In the genomic region with DNA sequence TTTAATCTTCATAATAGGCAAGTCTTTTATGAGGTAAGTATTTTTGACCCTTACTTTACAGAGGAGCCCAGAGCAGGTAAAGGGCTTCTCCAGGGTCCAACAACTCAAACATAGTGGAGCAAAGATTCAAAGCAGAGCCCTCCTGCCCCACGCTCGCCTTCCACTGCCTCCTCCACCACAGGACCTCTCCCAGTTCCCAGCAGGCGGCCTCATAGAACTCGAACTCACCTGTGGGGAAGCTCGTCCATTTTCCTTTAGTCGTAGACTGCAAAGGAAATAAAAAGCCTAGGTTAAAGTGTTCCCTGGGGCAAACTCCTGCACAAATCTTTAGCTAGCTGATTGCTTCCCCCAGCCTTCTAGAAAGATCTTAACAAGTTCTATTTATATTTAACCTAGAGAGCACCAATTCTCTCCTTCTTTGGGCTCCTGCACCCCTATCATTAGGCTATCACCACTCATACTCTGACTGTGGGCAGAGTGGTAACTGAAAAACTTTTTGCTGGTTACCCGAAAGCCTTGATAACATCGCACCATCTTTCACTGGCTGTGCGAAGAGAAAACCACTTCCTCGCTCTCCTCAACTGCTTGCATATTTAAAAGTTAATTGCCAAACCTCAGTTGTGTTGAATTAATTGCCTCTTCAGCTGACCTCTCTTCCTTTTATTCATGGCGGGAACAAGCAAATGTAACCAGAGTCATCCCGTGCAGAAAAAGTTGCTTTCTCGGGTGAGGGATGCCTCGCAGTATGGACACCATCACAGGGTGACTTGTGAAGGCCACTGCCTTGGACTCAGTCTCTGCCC, we compare ENCODE assay signal across 11 cellular contexts.
DNase-seq lines count a peak whose midpoint lies in the region; ATAC-seq and TF ChIP-seq lines count a peak whose summit lies in the region.
"Had no signal": no experiment of that assay in that cellular context is flagged by ENCODE, and none has a peak within 500 bp of the region (broad histone marks: within the 10 kb centered on the region; RNA-seq: fewer than 3 reads in every experiment).

No MANE protein-coding gene starts in this region.

- ATAC-seq in activated naive CD8-positive, alpha-beta T cell treated with anti-CD3 and anti-CD28 coated beads, Interleukin-2, amount 10 ng/mL, durations not matched to agents 7 days and 5 days (ENCODE audit: low read depth), result peak; percentile 95
- ATAC-seq in GM18858 (IDR thresholded peaks at IDR 0.05; ENCODE audit: unreplicated experiment), result no peak
- no peak for ATAC-seq in HG03095 (IDR thresholded peaks at IDR 0.05; ENCODE audit: unreplicated experiment)

- peak overlapping the region; percentile 75 for H3K4me3 Mint-ChIP-seq in activated naive CD8-positive, alpha-beta T cell treated with anti-CD3 and anti-CD28 coated beads, Interleukin-2, amount 10 ng/mL, durations not matched to agents 7 days and 5 days

- H3K27ac ChIP-seq in dorsolateral prefrontal cortex, result no peak overlapping the region
- no peak overlapping the region for H3K27ac ChIP-seq in tibial nerve
- H3K27ac ChIP-seq: SK-N-MC had no signal

- TF ChIP-seq CTCF in NB4 (IDR thresholded peaks at IDR 0.05; ENCODE audit: low read depth, low read length), result no peak
- TF ChIP-seq CTCF in dorsolateral prefrontal cortex (IDR thresholded peaks at IDR 0.05 in 54 of 56, conservative IDR thresholded peaks at IDR 0.05 in 2 of 56; ENCODE audit: low read depth in 1 of 56, partially characterized antibody in 56 of 56), result no peak
- no peak for TF ChIP-seq CTCF in tibial nerve (IDR thresholded peaks at IDR 0.05)

- H3K27ac Mint-ChIP-seq in activated naive CD8-positive, alpha-beta T cell treated with anti-CD3 and anti-CD28 coated beads, Interleukin-2, amount 10 ng/mL, durations not matched to agents 7 days and 5 days, result peak overlapping the region; percentile 77

- no peaks in the 10 kb centered on the region for H3K9me3 ChIP-seq in tibial nerve

- POLR2A ChIA-PET in activated naive CD8-positive, alpha-beta T cell treated with anti-CD3 and anti-CD28 coated beads, Interleukin-2, amount 10 ng/mL, durations not matched to agents 7 days and 5 days (lab: Charles Lee), result interaction anchor here (0.9 to 1.5 kb wide), 4 partner anchors 61 to 300 kb away, joined by 4 to 7 read pairs (median 5); partner anchors contain the start of gene DPF3

- no peaks in the 10 kb centered on the region for H3K4me1 ChIP-seq in tibial nerve

- peak; percentile 5 to 14 (median 8) for DNase-seq in stimulated activated CD4-positive, alpha-beta T cell treated with anti-CD3 and anti-CD28 coated beads, Interleukin-12 subunit alpha, Interleukin-12 subunit beta, amount 100 ng/mL, for 48 hours (ENCODE audit: low read depth in 2 of 3, low spot score in 1 of 3)
- DNase-seq in stimulated activated CD4-positive, alpha-beta T cell treated with anti-CD3 and anti-CD28 coated beads, Interleukin-4, amount 100 ng/mL, for 1 hour, result no peak
- DNase-seq in NB4 (ENCODE audit: low read depth), result peak; percentile 67
- DNase-seq in activated naive CD8-positive, alpha-beta T cell treated with anti-CD3 and anti-CD28 coated beads, Interleukin-2, amount 10 ng/mL, durations not matched to agents 7 days and 5 days, result peak; percentile 43
- DNase-seq in dorsolateral prefrontal cortex, result no peak
- no peak for DNase-seq in tibial nerve (ENCODE audit: low spot score in 2 of 2)
- DNase-seq: AML-193, NCI-H1930 had no signal

- H3K36me3 ChIP-seq in tibial nerve, result no peaks in the 10 kb centered on the region

- H3K36me3 Mint-ChIP-seq in activated naive CD8-positive, alpha-beta T cell treated with anti-CD3 and anti-CD28 coated beads, Interleukin-2, amount 10 ng/mL, durations not matched to agents 7 days and 5 days, result peaks cover 26% of the 10 kb centered on the region

- H3K27me3 ChIP-seq in dorsolateral prefrontal cortex (no peaks in the 10 kb centered on the region), tibial nerve (peaks cover 0 to 3% of the 10 kb centered on the region in 2 donors)

- H3K4me3 ChIP-seq in NB4 (ENCODE audit: low read depth, low read length) (no peak overlapping the region), dorsolateral prefrontal cortex (no peak overlapping the region), tibial nerve (no peak overlapping the region)
- H3K4me3 ChIP-seq: SK-N-MC had no signal

- peaks cover 58% of the 10 kb centered on the region for H3K4me1 Mint-ChIP-seq in activated naive CD8-positive, alpha-beta T cell treated with anti-CD3 and anti-CD28 coated beads, Interleukin-2, amount 10 ng/mL, durations not matched to agents 7 days and 5 days

- TF ChIP-seq POLR2A in NB4 (IDR thresholded peaks at IDR 0.05; ENCODE audit: extremely low read depth, insufficient read length) (no peak), tibial nerve (IDR thresholded peaks at IDR 0.05) (no peak)

- H3K27me3 Mint-ChIP-seq in activated naive CD8-positive, alpha-beta T cell treated with anti-CD3 and anti-CD28 coated beads, Interleukin-2, amount 10 ng/mL, durations not matched to agents 7 days and 5 days, result peaks cover 43% of the 10 kb centered on the region

- intact Hi-C loops in dorsolateral prefrontal cortex (cut with DNase I), result no loop called here

- TF ChIP-seq EP300 in tibial nerve (IDR thresholded peaks at IDR 0.05), result no peak

- H3K9me3 Mint-ChIP-seq in activated naive CD8-positive, alpha-beta T cell treated with anti-CD3 and anti-CD28 coated beads, Interleukin-2, amount 10 ng/mL, durations not matched to agents 7 days and 5 days, result peaks cover 9% of the 10 kb centered on the region

- 82 to 84% methylated on average over 14 of the region's 14 CpGs for WGBS in tibial nerve, 2 donors

Comparison
In these comparisons a context has a peak if more than half of its experiments do, and no peak if none do; other contexts are left out.
1. DNase-seq: peak in stimulated activated CD4-positive, alpha-beta T cell treated with anti-CD3 and anti-CD28 coated beads, Interleukin-12 subunit alpha, Interleukin-12 subunit beta, amount 100 ng/mL, for 48 hours (3 of 3), NB4 (single experiment) and activated naive CD8-positive, alpha-beta T cell treated with anti-CD3 and anti-CD28 coated beads, Interleukin-2, amount 10 ng/mL, durations not matched to agents 7 days and 5 days (single experiment); none in stimulated activated CD4-positive, alpha-beta T cell treated with anti-CD3 and anti-CD28 coated beads, Interleukin-4, amount 100 ng/mL, for 1 hour (single experiment), dorsolateral prefrontal cortex (0 of 10) and tibial nerve (0 of 2).